24 cellular contexts compared by ENCODE assay signal in the genomic region with DNA sequence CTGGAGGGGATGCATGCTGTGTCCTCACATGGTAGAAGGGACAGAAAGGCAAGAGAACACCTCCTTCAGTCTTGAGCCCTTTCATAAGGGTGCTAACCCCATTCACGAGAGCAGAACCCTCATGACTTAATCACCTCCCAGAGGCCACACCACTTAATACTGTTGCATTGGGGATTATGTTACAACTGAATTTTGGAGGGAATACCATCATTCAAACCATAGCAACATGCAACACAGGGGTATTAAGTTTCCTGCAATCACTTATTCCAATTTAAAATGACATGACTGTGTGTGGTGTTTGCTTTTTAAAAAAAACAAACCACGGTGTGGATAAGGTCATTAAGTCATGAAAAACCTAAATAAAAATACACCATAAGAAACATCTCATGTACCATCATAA. TPM values are rescaled to one million over a fixed set of nuclear protein-coding genes. Genes with fewer than 3 reads are reported as not detected.
DNase-seq lines count a peak whose midpoint lies in the region; ATAC-seq, FAIRE-seq and TF ChIP-seq lines count a peak whose summit lies in the region.
"Had no signal": no experiment of that assay in that cellular context is flagged by ENCODE, and none has a peak within 500 bp of the region (broad histone marks: within the 10 kb centered on the region; RNA-seq: fewer than 3 reads in every experiment).

No MANE protein-coding gene starts in this region.

- in situ Hi-C loops in K562 (cut with MboI) = no loop called here

- TF ChIP-seq CTCF in D721Med (IDR thresholded peaks at IDR 0.05; ENCODE audit: insufficient read depth, missing control alignments) (no peak), K562 (IDR thresholded peaks at IDR 0.05 in 2 of 3, conservative IDR thresholded peaks at IDR 0.05 in 1 of 3; ENCODE audit: insufficient read depth in 2 of 3, low read depth in 1 of 3, low read length in 3 of 3) (no peak)

- H3K9ac ChIP-seq in K562 (ENCODE audit: insufficient read depth in 1 of 2, low read depth in 2 of 2, low read length in 2 of 2) = no peak overlapping the region
- H3K9ac ChIP-seq: BLaER1 treated with 17β-estradiol and CSF1 and Interleukin-3, amounts not matched to agents 10 nM and 100 nM had no signal

- TF ChIP-seq RAD21 in K562 (CRISPR knock-in tag; conservative IDR thresholded peaks at IDR 0.05 in 1 of 2, IDR thresholded peaks at IDR 0.05 in 1 of 2) = no peak

- POLR2A ChIA-PET in HEK293T (lab: Yijun Ruan, JAX) = no interaction called here
- POLR2A ChIA-PET in K562 (lab: Yijun Ruan, JAX) = interaction anchor here (1.4 kb wide), 1 partner anchor 201 kb away, joined by 3 read pairs; no protein-coding TSS in a partner anchor

- no peak overlapping the region for H3K4me2 ChIP-seq in K562 (ENCODE audit: insufficient read depth, low read length)
- H3K4me2 ChIP-seq: A549; BLaER1 treated with 17β-estradiol and CSF1 and Interleukin-3, amounts not matched to agents 10 nM and 100 nM had no signal

- intact Hi-C loops in K562 (cut with micrococcal nuclease) = no loop called here

- no peak overlapping the region for H3K27ac ChIP-seq in K562 (ENCODE audit: extremely low read depth, low read depth, low read length)
- H3K27ac ChIP-seq: A549; BLaER1 treated with 17β-estradiol and CSF1 and Interleukin-3, amounts not matched to agents 10 nM and 100 nM had no signal

- no peaks in the 10 kb centered on the region for H4K20me1 ChIP-seq in K562 (replicated peaks; ENCODE audit: control insufficient read depth, insufficient read depth, low read length)

- peaks cover 21 to 22% of the 10 kb centered on the region in 2 experiments for H3K4me1 ChIP-seq in K562 (replicated peaks in 1 of 2; ENCODE audit: control insufficient read depth in 2 of 2, insufficient read depth in 2 of 2, low read length in 2 of 2)
- H3K4me1 ChIP-seq: BE2C had no signal

- peaks cover 27% of the 10 kb centered on the region for H3K79me2 ChIP-seq in K562 (ENCODE audit: control insufficient read depth, insufficient read depth, low read length)

- ATAC-seq in K562 = no peak
- no peak for ATAC-seq in GM19452 (IDR thresholded peaks at IDR 0.05; ENCODE audit: unreplicated experiment)
- ATAC-seq: A549 had no signal

- H2AFZ ChIP-seq in K562 (ENCODE audit: low read depth, low read length) = peak overlapping the region; percentile 1; the same call in 1 of the 2 replicates

- no peaks in the 10 kb centered on the region for H3K9me3 ChIP-seq in K562 (replicated peaks; ENCODE audit: control insufficient read depth, insufficient read depth, low read depth, low read length)
- H3K9me3 ChIP-seq: A549; BE2C; BLaER1 treated with 17β-estradiol and CSF1 and Interleukin-3, amounts not matched to agents 10 nM and 100 nM; HAP-1 had no signal

- H3K27me3 ChIP-seq in K562 (ENCODE audit: control insufficient read depth in 2 of 2, insufficient read depth in 2 of 2, low read length in 2 of 2) = no peaks in the 10 kb centered on the region; a peak in 1 of 5 replicates

- no peaks in the 10 kb centered on the region for H3K9me1 ChIP-seq in K562 (ENCODE audit: control insufficient read depth, insufficient read depth, low read length)

- no peak for TF ChIP-seq EP300 in K562 (IDR thresholded peaks at IDR 0.05; ENCODE audit: low read length)

- BruUV-seq in K562 (replicated peaks; lab: Mats Ljungman, UMichigan) = no TSS peak

- FAIRE-seq in D721Med (lab: Jason Lieb, UNC) (peak; percentile 66), K562 (lab: Jason Lieb, UNC) (no peak)
- FAIRE-seq: A549, GM12891, GM18507, H54 had no signal

- CTCF ChIA-PET in HEK293T (lab: Yijun Ruan, JAX) = interaction anchor here (0.6 kb wide), 1 partner anchor 114 kb away, joined by 7 read pairs; no protein-coding TSS in a partner anchor
- CTCF ChIA-PET in K562 (lab: Yijun Ruan, JAX; ENCODE audit: low intra/inter-chr PET ratio) = no interaction called here

- H3K36me3 ChIP-seq in K562 (ENCODE audit: control insufficient read depth, insufficient read depth, low read length) = no peaks in the 10 kb centered on the region
- H3K36me3 ChIP-seq: BLaER1 treated with 17β-estradiol and CSF1 and Interleukin-3, amounts not matched to agents 10 nM and 100 nM had no signal

- DNase-seq in NCI-H2171 treated with DMSO at 0.1 percent for 48 hours (lab: John Stamatoyannopoulos, UW) = peak; percentile 37
- DNase-seq in NCI-H2171 (lab: John Stamatoyannopoulos, UW) = no peak
- no peak for DNase-seq in D721Med (ENCODE audit: insufficient read length, low spot score)
- no peak for DNase-seq in HEK293T (ENCODE audit: extremely low spot score)
- DNase-seq in K562 (ENCODE audit: extremely low read depth in 1 of 4, low spot score in 3 of 4) = no peak
- no peak for DNase-seq in NCI-H774 (lab: John Stamatoyannopoulos, UW)
- no peak for DNase-seq in stimulated activated CD4-positive, alpha-beta T cell treated with anti-CD3 and anti-CD28 coated beads, Interleukin-2, amount 100 ng/mL, for 48 hours
- DNase-seq: 8988T; ACHN; AML-193; BE2C; CD4-positive, alpha-beta T cell; CD8-positive, alpha-beta memory T cell; DMS53; DMS79 treated with DMSO at 0.1 percent for 48 hours; GF-D8; GOT3 had no signal

- 59% methylated on average over 2 of the region's 2 CpGs for WGBS in K562 (ENCODE audit: insufficient coverage, low coverage, missing lambda C conversion rate)

- no peak for TF ChIP-seq POLR2A in K562 (conservative IDR thresholded peaks at IDR 0.05)

- H3K4me3 ChIP-seq in K562 = no peak overlapping the region
- H3K4me3 ChIP-seq: A549; BLaER1 treated with 17β-estradiol and CSF1 and Interleukin-3, amounts not matched to agents 10 nM and 100 nM; HAP-1 had no signal

TF ChIP-seq in HEK293T, 16 proteins besides CTCF, POLR2A, EP300 and RAD21:
- TF ChIP-seq ELF4 (IDR thresholded peaks at IDR 0.05) (no peak), TARDBP (IDR thresholded peaks at IDR 0.05) (no peak), ZNF384 (IDR thresholded peaks at IDR 0.05) (no peak), FOXM1 (IDR thresholded peaks at IDR 0.05; ENCODE audit: borderline replicate concordance) (no peak), L3MBTL2 (conservative IDR thresholded peaks at IDR 0.05) (peak; percentile 57; the same call in 1 of the 2 replicates)
- TF ChIP-seq, protein P1, sequence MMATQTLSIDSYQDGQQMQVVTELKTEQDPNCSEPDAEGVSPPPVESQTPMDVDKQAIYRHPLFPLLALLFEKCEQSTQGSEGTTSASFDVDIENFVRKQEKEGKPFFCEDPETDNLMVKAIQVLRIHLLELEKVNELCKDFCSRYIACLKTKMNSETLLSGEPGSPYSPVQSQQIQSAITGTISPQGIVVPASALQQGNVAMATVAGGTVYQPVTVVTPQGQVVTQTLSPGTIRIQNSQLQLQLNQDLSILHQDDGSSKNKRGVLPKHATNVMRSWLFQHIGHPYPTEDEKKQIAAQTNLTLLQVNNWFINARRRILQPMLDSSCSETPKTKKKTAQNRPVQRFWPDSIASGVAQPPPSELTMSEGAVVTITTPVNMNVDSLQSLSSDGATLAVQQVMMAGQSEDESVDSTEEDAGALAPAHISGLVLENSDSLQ (IDR thresholded peaks at IDR 0.05) = peak; percentile 40
TF ChIP-seq in HEK293T: peak in this region for 2.

TF ChIP-seq in K562, 482 proteins besides CTCF, POLR2A, EP300 and RAD21 (continues in another document):
- TF ChIP-seq, protein P2, sequence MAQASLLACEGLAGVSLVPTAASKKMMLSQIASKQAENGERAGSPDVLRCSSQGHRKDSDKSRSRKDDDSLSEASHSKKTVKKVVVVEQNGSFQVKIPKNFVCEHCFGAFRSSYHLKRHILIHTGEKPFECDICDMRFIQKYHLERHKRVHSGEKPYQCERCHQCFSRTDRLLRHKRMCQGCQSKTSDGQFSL (CRISPR knock-in tag; IDR thresholded peaks at IDR 0.05) = no peak
- TF ChIP-seq, protein P2 (tag; IDR thresholded peaks at IDR 0.05) = no peak
- TF ChIP-seq, protein P3, sequence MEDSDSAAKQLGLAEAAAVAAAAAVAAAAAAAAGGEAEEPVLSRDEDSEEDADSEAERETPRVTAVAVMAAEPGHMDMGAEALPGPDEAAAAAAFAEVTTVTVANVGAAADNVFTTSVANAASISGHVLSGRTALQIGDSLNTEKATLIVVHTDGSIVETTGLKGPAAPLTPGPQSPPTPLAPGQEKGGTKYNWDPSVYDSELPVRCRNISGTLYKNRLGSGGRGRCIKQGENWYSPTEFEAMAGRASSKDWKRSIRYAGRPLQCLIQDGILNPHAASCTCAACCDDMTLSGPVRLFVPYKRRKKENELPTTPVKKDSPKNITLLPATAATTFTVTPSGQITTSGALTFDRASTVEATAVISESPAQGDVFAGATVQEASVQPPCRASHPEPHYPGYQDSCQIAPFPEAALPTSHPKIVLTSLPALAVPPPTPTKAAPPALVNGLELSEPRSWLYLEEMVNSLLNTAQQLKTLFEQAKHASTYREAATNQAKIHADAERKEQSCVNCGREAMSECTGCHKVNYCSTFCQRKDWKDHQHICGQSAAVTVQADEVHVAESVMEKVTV (CRISPR knock-in tag; IDR thresholded peaks at IDR 0.05) = no peak
- TF ChIP-seq ZNF384 (IDR thresholded peaks at IDR 0.05; ENCODE audit: low read depth, low read length) (no peak), ZNF764 (CRISPR knock-in tag; IDR thresholded peaks at IDR 0.05; ENCODE audit: low read depth) (no peak), EP400 (IDR thresholded peaks at IDR 0.05) (no peak)

RNA-seq across cellular contexts. Expression of a gene that starts 3.1 kb away (rescaled TPM):
- 14.8 and 38.6 TPM in 2 replicates for total RNA-seq in K562 (2011; cell fraction: chromatin; rRNA removed; ENCODE audit: low replicate concordance)
- 8.2 and 11.1 TPM in 2 replicates for total RNA-seq in K562 (2011; cell fraction: nucleolus; rRNA removed)
- total RNA-seq in K562 (2011; cell fraction: nucleoplasm; rRNA removed) = 15.6 and 18.7 TPM in 2 replicates
- total RNA-seq in K562 (2014; rRNA removed) (15.8 and 18.8 TPM in 2 replicates), K562 (2014; rRNA removed; fragmentation: Illumina TruSeq; extraction: Trizol) (31.4 and 37.5 TPM in 2 replicates), K562 (2015; rRNA removed; fragmentation: Illumina TruSeq; extraction: Trizol) (29.3 and 30.6 TPM in 2 replicates), K562 (2021) (18.9 and 19.4 TPM in 2 replicates)
- polyA plus RNA-seq in K562 (2011; rRNA removed) (22.9 and 33.0 TPM in 2 replicates), K562 (2014; fragmentation: Illumina TruSeq; extraction: Trizol) (21.6 and 25.3 TPM in 2 replicates), K562 (2014; fragmentation: Nextera tagmentation; extraction: Ambion mirVana) (10 to 100 TPM; 19.4 to 26.8 TPM), K562 (2014; rRNA removed) (19.6 and 25.5 TPM in 2 replicates)
- 7.5 and 14.3 TPM in 2 replicates for polyA plus RNA-seq in K562 (2011; cell fraction: cytosol; rRNA removed)
- polyA plus RNA-seq in K562 (2011; cell fraction: nucleus; rRNA removed) = 15.2 and 19.7 TPM in 2 replicates
- 11.8 and 14.2 TPM in 2 replicates for polyA plus RNA-seq in K562 (2012)
- 23.7 and 24.4 TPM in 2 replicates for polyA minus RNA-seq in K562 (2011; rRNA and poly(A)+ RNA removed)
- 6.8 and 10.7 TPM in 2 replicates for polyA minus RNA-seq in K562 (2011; cell fraction: cytosol; rRNA and poly(A)+ RNA removed)
- polyA minus RNA-seq in K562 (2011; cell fraction: nucleus; rRNA and poly(A)+ RNA removed) = 10.4 and 18.0 TPM in 2 replicates
